In the genomic region with DNA sequence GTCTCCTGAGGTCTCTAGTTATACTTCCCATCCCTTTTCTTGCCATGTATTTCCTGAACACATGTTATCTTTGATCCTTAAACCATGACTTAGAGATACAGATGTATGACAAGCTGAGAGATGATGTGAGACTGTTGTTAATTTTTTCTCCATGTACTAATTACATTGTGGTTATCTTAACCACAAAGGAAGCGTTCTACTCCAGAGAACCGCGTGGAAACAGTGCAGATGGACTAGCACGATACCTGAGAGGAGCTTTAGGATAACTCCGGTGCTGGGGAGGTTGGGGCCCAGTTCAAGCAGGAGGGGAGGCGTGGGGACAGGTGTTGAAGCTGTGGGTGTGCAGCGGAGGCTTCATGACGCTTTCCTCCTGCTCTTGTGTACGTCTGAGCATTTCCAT, we compare ENCODE assay signal across 1 cellular context.
TF ChIP-seq lines count a peak whose summit lies in the region.

No MANE protein-coding gene starts in this region.

TF ChIP-seq in IMR-90, 13 proteins besides CTCF, POLR2A, EP300 and RAD21 (continued from another document):
- no peak for TF ChIP-seq MXI1 (IDR thresholded peaks at IDR 0.05; ENCODE audit: borderline replicate concordance, low read depth, low read length)
- no peak for TF ChIP-seq ELK1 (IDR thresholded peaks at IDR 0.05; ENCODE audit: borderline replicate concordance, low read depth, low read length)
- TF ChIP-seq NFE2L2 (IDR thresholded peaks at IDR 0.05; ENCODE audit: low read depth, low read length) = no peak
- no peak for TF ChIP-seq RCOR1 (IDR thresholded peaks at IDR 0.05; ENCODE audit: insufficient replicate concordance, low read length)
- no peak for TF ChIP-seq MAZ (IDR thresholded peaks at IDR 0.05; ENCODE audit: borderline replicate concordance, low read depth, low read length)
- TF ChIP-seq MAFK (IDR thresholded peaks at IDR 0.05; ENCODE audit: low read depth, low read length) = no peak
- no peak for TF ChIP-seq BHLHE40 (IDR thresholded peaks at IDR 0.05; ENCODE audit: low read depth, low read length)
